In genomic region chr9:20200900-20201495, GRCh38 we compare ENCODE assay signal across 21 cellular contexts.
DNase-seq lines count a peak whose midpoint lies in the region; ATAC-seq, FAIRE-seq and TF ChIP-seq lines count a peak whose summit lies in the region.
"Had no signal": no experiment of that assay in that cellular context is flagged by ENCODE, and none has a peak within 500 bp of the region (broad histone marks: within the 10 kb centered on the region; RNA-seq: fewer than 3 reads in every experiment).

No MANE protein-coding gene starts in this region.

- H3K9me3 ChIP-seq in pancreas: no peaks in the 10 kb centered on the region
- H3K9me3 ChIP-seq: HAP-1 had no signal

- H3K27ac Mint-ChIP-seq in activated CD4-positive, alpha-beta T cell treated with anti-CD3 and anti-CD28 coated beads, Interleukin-2, amount 10 ng/mL, durations not matched to agents 7 days and 5 days: peak overlapping the region; percentile 50
- peak overlapping the region; percentile 13 to 92 (median 72) for H3K27ac Mint-ChIP-seq in brain

- DNase-seq in activated CD4-positive, alpha-beta T cell treated with anti-CD3 and anti-CD28 coated beads, Interleukin-2, amount 10 ng/mL, durations not matched to agents 7 days and 5 days: no peak
- no peak for DNase-seq in activated CD4-positive, alpha-beta T cell treated with anti-CD3 and anti-CD28 coated beads for 1 hour
- DNase-seq in NCI-H446 (lab: John Stamatoyannopoulos, UW) (peak; percentile 94 to 97), pancreas (peak in 4 of 6 donors; percentile 52 to 79 (median 72)), H7 (no peak), NCI-H2107 (lab: John Stamatoyannopoulos, UW) (no peak), SHP77 treated with DMSO at 0.1 percent for 48 hours (lab: John Stamatoyannopoulos, UW) (no peak)
- DNase-seq: activated CD4-positive, alpha-beta T cell treated with anti-CD3 and anti-CD28 coated beads, Interleukin-2, amount 50 U/mL, for 4 hours; activated naive CD4-positive, alpha-beta T cell treated with anti-CD3 and anti-CD28 coated beads, Interleukin-2, amount 50 U/mL, for 16 hours; activated T-cell treated with anti-CD3 and anti-CD28 coated beads for 4 hours; hypothalamus; kidney; mesenchymal stem cell; NCI-H146; spleen; upper lobe of left lung had no signal

- peaks cover 0 to 13% (median 10%) of the 10 kb centered on the region in 3 donors for H3K4me1 ChIP-seq in pancreas
- H3K4me1 ChIP-seq: HAP-1, spleen, upper lobe of left lung had no signal

- FAIRE-seq in pancreas (lab: Jason Lieb, UNC): no peak
- FAIRE-seq: kidney had no signal

- CTCF ChIA-PET in activated CD4-positive, alpha-beta T cell treated with anti-CD3 and anti-CD28 coated beads, Interleukin-2, amount 10 ng/mL, durations not matched to agents 7 days and 5 days (lab: Charles Lee): interaction anchor here (1.1 to 1.3 kb wide), 2 partner anchors 12 to 42 kb away, joined by 3 read pairs; no protein-coding TSS in a partner anchor

- no peak for TF ChIP-seq CTCF in brain (conservative IDR thresholded peaks at IDR 0.05)
- TF ChIP-seq CTCF in pancreas (IDR thresholded peaks at IDR 0.05): no peak

- H3K4me3 Mint-ChIP-seq in activated CD4-positive, alpha-beta T cell treated with anti-CD3 and anti-CD28 coated beads, Interleukin-2, amount 10 ng/mL, durations not matched to agents 7 days and 5 days: no peak overlapping the region
- peak overlapping the region in 3 of 5 experiments; percentile 3 to 56 (median 5) for H3K4me3 Mint-ChIP-seq in brain
- H3K4me3 Mint-ChIP-seq: neural crest cell had no signal

- H3K4me3 ChIP-seq in pancreas (no peak overlapping the region), H7 (ENCODE audit: insufficient read depth, low read depth, low read length) (no peak overlapping the region)
- H3K4me3 ChIP-seq: BLaER1 treated with 17β-estradiol and CSF1 and Interleukin-3, amounts not matched to agents 10 nM and 100 nM; HAP-1; spleen; upper lobe of left lung had no signal

- H3K27me3 Mint-ChIP-seq in activated CD4-positive, alpha-beta T cell treated with anti-CD3 and anti-CD28 coated beads, Interleukin-2, amount 10 ng/mL, durations not matched to agents 7 days and 5 days: peaks cover 2% of the 10 kb centered on the region
- peaks cover 3% of the 10 kb centered on the region for H3K27me3 Mint-ChIP-seq in brain

- peaks cover 27% of the 10 kb centered on the region for H3K9me3 Mint-ChIP-seq in activated CD4-positive, alpha-beta T cell treated with anti-CD3 and anti-CD28 coated beads, Interleukin-2, amount 10 ng/mL, durations not matched to agents 7 days and 5 days
- peaks cover 4 to 21% (median 12%) of the 10 kb centered on the region in 5 experiments for H3K9me3 Mint-ChIP-seq in brain
- H3K9me3 Mint-ChIP-seq: neural crest cell had no signal

- peaks cover 27% of the 10 kb centered on the region for H3K36me3 Mint-ChIP-seq in activated CD4-positive, alpha-beta T cell treated with anti-CD3 and anti-CD28 coated beads, Interleukin-2, amount 10 ng/mL, durations not matched to agents 7 days and 5 days (ENCODE audit: low read depth)
- H3K36me3 Mint-ChIP-seq in brain: no peaks in the 10 kb centered on the region

- POLR2A ChIA-PET in activated CD4-positive, alpha-beta T cell treated with anti-CD3 and anti-CD28 coated beads, Interleukin-2, amount 10 ng/mL, durations not matched to agents 7 days and 5 days (lab: Charles Lee): no interaction called here

- 3 to 7% methylated on average over 2 of the region's 2 CpGs for WGBS in pancreas, 2 donors

- intact Hi-C loops in pancreas (cut with DNase I): no loop called here

- H3K36me3 ChIP-seq in pancreas (no peaks in the 10 kb centered on the region), H7 (replicated peaks; ENCODE audit: control insufficient read depth, insufficient read depth, low read length) (no peaks in the 10 kb centered on the region)
- H3K36me3 ChIP-seq: BLaER1 treated with 17β-estradiol and CSF1 and Interleukin-3, amounts not matched to agents 10 nM and 100 nM; HAP-1; spleen; upper lobe of left lung had no signal

- H3K4me1 Mint-ChIP-seq in activated CD4-positive, alpha-beta T cell treated with anti-CD3 and anti-CD28 coated beads, Interleukin-2, amount 10 ng/mL, durations not matched to agents 7 days and 5 days: peaks cover 39% of the 10 kb centered on the region
- H3K4me1 Mint-ChIP-seq in brain: peaks cover 57% of the 10 kb centered on the region

- peak overlapping the region in 3 of 4 donors; percentile 51 to 54 (median 53) for H3K27ac ChIP-seq in pancreas
- H3K27ac ChIP-seq: BLaER1 treated with 17β-estradiol and CSF1 and Interleukin-3, amounts not matched to agents 10 nM and 100 nM; RWPE1; spleen; upper lobe of left lung had no signal

- ATAC-seq in pancreas: peak; percentile 87 to 94 (median 89)

- H3K27me3 ChIP-seq in pancreas: no peaks in the 10 kb centered on the region
- H3K27me3 ChIP-seq in H7 (ENCODE audit: control insufficient read depth, insufficient read depth, low read length): no peaks in the 10 kb centered on the region
- H3K27me3 ChIP-seq: BLaER1 treated with 17β-estradiol and CSF1 and Interleukin-3, amounts not matched to agents 10 nM and 100 nM; spleen; upper lobe of left lung had no signal

Comparison
In these comparisons a context has a peak if more than half of its experiments do, and no peak if none do; other contexts are left out.
1. DNase-seq: peak in NCI-H446 (2 of 2) and pancreas (4 of 6); none in activated CD4-positive, alpha-beta T cell treated with anti-CD3 and anti-CD28 coated beads, Interleukin-2, amount 10 ng/mL, durations not matched to agents 7 days and 5 days (single experiment), activated CD4-positive, alpha-beta T cell treated with anti-CD3 and anti-CD28 coated beads for 1 hour (single experiment), H7 (single experiment), NCI-H2107 (single experiment) and SHP77 treated with DMSO at 0.1 percent for 48 hours (single experiment).